8 cellular contexts compared by ENCODE assay signal in genomic region chr5:77491783-77492652, GRCh38. TPM values are rescaled to one million over a fixed set of nuclear protein-coding genes. Genes with fewer than 3 reads are reported as not detected.
DNase-seq lines count a peak whose midpoint lies in the region; ATAC-seq, FAIRE-seq and TF ChIP-seq lines count a peak whose summit lies in the region.

Gene WDR41 (minus strand): TSS chr5:77492316. CDS start chr5:77492220, 96 bp downstream.

- FAIRE-seq in urothelium cell line (lab: Jason Lieb, UNC), result peak; percentile 90

- peaks cover 24% of the 10 kb centered on the region for H3K27me3 Mint-ChIP-seq in T-helper 17 cell

- H3K9me3 ChIP-seq in T-helper 17 cell (ENCODE audit: control insufficient read depth, low read length, poor library complexity, severe bottlenecking) (no peaks in the 10 kb centered on the region), psoas muscle (no peaks in the 10 kb centered on the region)

- H3K4me1 Mint-ChIP-seq in T-helper 17 cell, result peaks cover 10% of the 10 kb centered on the region

- ATAC-seq in HG02884 (IDR thresholded peaks at IDR 0.05; ENCODE audit: unreplicated experiment) (peak; percentile 90), T-helper 17 cell (peak; percentile 95), left ventricle myocardium superior (peak; percentile 97), psoas muscle (peak; percentile 94 to 96 (median 96))

- peak; percentile 72 for TF ChIP-seq POLR2A in GM15510 (IDR thresholded peaks at IDR 0.05; ENCODE audit: borderline replicate concordance, extremely low read depth, insufficient read length)

- WGBS in psoas muscle, 3 donors, result 0 to 1% (median 1%) methylated on average over 67 to 90 of the region's 90 CpGs

- peak; percentile 68 for DNase-seq in NCI-H1694 treated with DMSO at 0.1 percent for 48 hours (lab: John Stamatoyannopoulos, UW)
- DNase-seq in T-helper 17 cell, result peak; percentile 71 to 83 (median 76)
- DNase-seq in amygdala (lab: John Stamatoyannopoulos, UW), result peak; percentile 52 to 99 (median 89)
- DNase-seq in left ventricle myocardium superior, result peak; percentile 96
- DNase-seq in psoas muscle, result peak; percentile 92 to 96
- peak; percentile 93 for DNase-seq in urothelium cell line (ENCODE audit: low spot score)

- H3K4me3 ChIP-seq in psoas muscle, result peak within 1 kb of the TSS; percentile 87

- peaks cover 0 to 5% of the 10 kb centered on the region in 2 donors for H3K36me3 ChIP-seq in psoas muscle (ENCODE audit: insufficient read depth in 1 of 2, low read depth in 1 of 2)

- H3K27ac Mint-ChIP-seq in T-helper 17 cell, result peak within 1 kb of the TSS; percentile 53

- no peaks in the 10 kb centered on the region for H3K27me3 ChIP-seq in psoas muscle (ENCODE audit: insufficient read depth in 3 of 3, low read length in 2 of 3)

- TF ChIP-seq CTCF in psoas muscle (IDR thresholded peaks at IDR 0.05), result peak; percentile 97

- H3K36me3 Mint-ChIP-seq in T-helper 17 cell (ENCODE audit: low read depth), result peaks cover 3% of the 10 kb centered on the region

- no peaks in the 10 kb centered on the region for H3K4me1 ChIP-seq in psoas muscle

- peak within 1 kb of the TSS; percentile 89 for H3K4me3 Mint-ChIP-seq in T-helper 17 cell

- peak within 1 kb of the TSS; percentile 91 for H3K27ac ChIP-seq in psoas muscle

- intact Hi-C loops in left ventricle myocardium superior (cut with micrococcal nuclease), result no loop called here
- intact Hi-C loops in psoas muscle (cut with DNase I), result loop anchor here (1.0 to 10.0 kb wide), 4 partner anchors 347 to 1775 kb away; partner anchors contain the start of gene POC5 (in 1 of the 2)

RNA-seq across cellular contexts. Expression of gene WDR41, which starts in this region (rescaled TPM):
- total RNA-seq in T-helper 17 cell, result 1 to 10 TPM; 6.1 to 7.5 TPM
- 27.3 TPM for total RNA-seq in left ventricle myocardium superior
- total RNA-seq in psoas muscle, result 10 to 100 TPM; 26.6 to 32.2 (median 29.0) TPM
- polyA plus RNA-seq in psoas muscle, result 10 to 100 TPM; 17.1 to 21.6 (median 20.9) TPM

Comparison
In these comparisons a context has a peak if more than half of its experiments do, and no peak if none do; other contexts are left out.
1. Peak in every context shown above with its lines: DNase-seq, ATAC-seq, H3K4me3 ChIP-seq and H3K27ac ChIP-seq.